Comparison of ENCODE assay signal across 20 cellular contexts in genomic region chr3:177154733-177155132, GRCh38. TPM values are rescaled to one million over a fixed set of nuclear protein-coding genes. Genes with fewer than 3 reads are reported as not detected.
A peak's percentile ranks its signal among the peaks of the same experiment; 100 is the strongest.
DNase-seq lines count a peak whose midpoint lies in the region; ATAC-seq and TF ChIP-seq lines count a peak whose summit lies in the region.
"Had no signal": no experiment of that assay in that cellular context is flagged by ENCODE, and none has a peak within 500 bp of the region (broad histone marks: within the 10 kb centered on the region; RNA-seq: fewer than 3 reads in every experiment).

No MANE protein-coding gene starts in this region.

- 80 to 87% methylated on average over 3 of the region's 3 CpGs for WGBS in heart right ventricle, 2 donors

- CTCF ChIA-PET in naive thymus-derived CD4-positive, alpha-beta T cell (lab: Charles Lee) = no interaction called here

- DNase-seq in naive thymus-derived CD4-positive, alpha-beta T cell = no peak
- no peak for DNase-seq in KBM-7
- no peak for DNase-seq in AG20443 (ENCODE audit: low spot score)
- no peak for DNase-seq in heart right ventricle
- no peak for DNase-seq in G401 (ENCODE audit: low spot score)
- DNase-seq: GF-D8, GOT3, Karpas-422, NCI-H1105, NCI-H1694 treated with DMSO at 0.1 percent for 48 hours, NCI-H2107, NCI-H2227 treated with DMSO at 0.1 percent for 48 hours, NCI-H524, Peyer's patch, SHP77 had no signal

- no peak for ATAC-seq in naive thymus-derived CD4-positive, alpha-beta T cell
- ATAC-seq in heart right ventricle = no peak
- ATAC-seq: SK-N-SH treated with all-trans-retinoic acid at 6 μM for 48 hours had no signal

- H3K36me3 Mint-ChIP-seq in dendritic cell treated with granulocyte-macrophage colony-stimulating factor and Interleukin-4, amounts not matched to agents 40 ng/mL and 50 ng/mL, for 4 days (ENCODE audit: low read depth) = peaks cover 4% of the 10 kb centered on the region
- H3K36me3 Mint-ChIP-seq in naive thymus-derived CD4-positive, alpha-beta T cell = peaks cover 0 to 18% (median 5%) of the 10 kb centered on the region in 5 donors

- H3K4me3 ChIP-seq in HUES48 (ENCODE audit: low read depth, low read length) = 0 out of 2 replicates have a peak overlapping the region, but pooled peaks have one; percentile 16
- H3K4me3 ChIP-seq in naive thymus-derived CD4-positive, alpha-beta T cell (ENCODE audit: low read length) = no peak overlapping the region
- no peak overlapping the region for H3K4me3 ChIP-seq in heart right ventricle
- H3K4me3 ChIP-seq: BLaER1, Peyer's patch had no signal

- H3K4me3 Mint-ChIP-seq in dendritic cell treated with granulocyte-macrophage colony-stimulating factor and Interleukin-4, amounts not matched to agents 40 ng/mL and 50 ng/mL, for 4 days = no peak overlapping the region
- H3K4me3 Mint-ChIP-seq in naive thymus-derived CD4-positive, alpha-beta T cell = no peak overlapping the region

- H3K4me1 ChIP-seq in HUES48 (ENCODE audit: control insufficient read depth, insufficient read depth, low read length) = peaks cover 48% of the 10 kb centered on the region
- peaks cover 0 to 9% of the 10 kb centered on the region in 2 donors for H3K4me1 ChIP-seq in naive thymus-derived CD4-positive, alpha-beta T cell (ENCODE audit: control insufficient read depth in 2 of 2, insufficient read depth in 2 of 2, low read length in 2 of 2)
- H3K4me1 ChIP-seq in heart right ventricle = peaks cover 0 to 62% (median 31%) of the 10 kb centered on the region in 9 donors

- TF ChIP-seq CTCF in C4-2B (conservative IDR thresholded peaks at IDR 0.05) = no peak
- no peak for TF ChIP-seq CTCF in heart right ventricle (IDR thresholded peaks at IDR 0.05)

- H3K36me3 ChIP-seq in HUES48 (ENCODE audit: control insufficient read depth, insufficient read depth, low read length) (no peaks in the 10 kb centered on the region), heart right ventricle (peaks cover 0 to 2% (median 0%) of the 10 kb centered on the region in 9 donors)
- no peaks in the 10 kb centered on the region for H3K36me3 ChIP-seq in naive thymus-derived CD4-positive, alpha-beta T cell (ENCODE audit: control insufficient read depth in 2 of 3, insufficient read depth in 3 of 3, low read length in 3 of 3)
- H3K36me3 ChIP-seq: Peyer's patch had no signal

- intact Hi-C loops in dendritic cell treated with granulocyte-macrophage colony-stimulating factor and Interleukin-4, amounts not matched to agents 40 ng/mL and 50 ng/mL, for 4 days (cut with micrococcal nuclease) = no loop called here
- intact Hi-C loops in naive thymus-derived CD4-positive, alpha-beta T cell (cut with micrococcal nuclease) = no loop called here
- intact Hi-C loops in heart right ventricle (cut with DNase I) = no loop called here

- no peaks in the 10 kb centered on the region for H3K27me3 Mint-ChIP-seq in dendritic cell treated with granulocyte-macrophage colony-stimulating factor and Interleukin-4, amounts not matched to agents 40 ng/mL and 50 ng/mL, for 4 days
- H3K27me3 Mint-ChIP-seq in naive thymus-derived CD4-positive, alpha-beta T cell = no peaks in the 10 kb centered on the region

- peak overlapping the region; percentile 65 for H3K27ac Mint-ChIP-seq in dendritic cell treated with granulocyte-macrophage colony-stimulating factor and Interleukin-4, amounts not matched to agents 40 ng/mL and 50 ng/mL, for 4 days
- peak overlapping the region in 6 of 9 donors; percentile 48 to 86 (median 72) for H3K27ac Mint-ChIP-seq in naive thymus-derived CD4-positive, alpha-beta T cell

- no peak overlapping the region for H3K9ac ChIP-seq in HUES48 (ENCODE audit: low read depth, low read length)
- H3K9ac ChIP-seq: BLaER1 had no signal

- H3K27me3 ChIP-seq in HUES48 (ENCODE audit: control insufficient read depth, insufficient read depth, low read length) (no peaks in the 10 kb centered on the region), heart right ventricle (no peaks in the 10 kb centered on the region)
- no peaks in the 10 kb centered on the region for H3K27me3 ChIP-seq in naive thymus-derived CD4-positive, alpha-beta T cell (ENCODE audit: control insufficient read depth in 2 of 2, insufficient read depth in 2 of 2, low read length in 2 of 2)
- H3K27me3 ChIP-seq: BLaER1, Peyer's patch had no signal

- POLR2A ChIA-PET in naive thymus-derived CD4-positive, alpha-beta T cell (lab: Charles Lee) = interaction anchor here (1.2 kb wide), 1 partner anchor 42 kb away, joined by 3 read pairs; no protein-coding TSS in a partner anchor

- H3K9me3 ChIP-seq in HUES48 (ENCODE audit: control insufficient read depth, insufficient read depth, low read length) = no peaks in the 10 kb centered on the region
- no peaks in the 10 kb centered on the region for H3K9me3 ChIP-seq in naive thymus-derived CD4-positive, alpha-beta T cell (ENCODE audit: control insufficient read depth in 2 of 3, low read length in 3 of 3)
- peaks cover 0 to 5% (median 0%) of the 10 kb centered on the region in 11 donors for H3K9me3 ChIP-seq in heart right ventricle
- H3K9me3 ChIP-seq: BLaER1, Peyer's patch had no signal

- in situ Hi-C loops in KBM-7 (cut with MboI; ENCODE audit: low pct_unique_long_range_greater_than_20kb, low sequenced_read_pairs) = no loop called here
- in situ Hi-C loops in G401 (cut with HindIII; ENCODE audit: low sequenced_read_pairs) = no loop called here

- peaks cover 29% of the 10 kb centered on the region for H3K4me1 Mint-ChIP-seq in dendritic cell treated with granulocyte-macrophage colony-stimulating factor and Interleukin-4, amounts not matched to agents 40 ng/mL and 50 ng/mL, for 4 days (ENCODE audit: low read depth)
- H3K4me1 Mint-ChIP-seq in naive thymus-derived CD4-positive, alpha-beta T cell = peaks cover 38 to 88% (median 69%) of the 10 kb centered on the region in 7 donors

- H3K9me3 Mint-ChIP-seq in dendritic cell treated with granulocyte-macrophage colony-stimulating factor and Interleukin-4, amounts not matched to agents 40 ng/mL and 50 ng/mL, for 4 days = no peaks in the 10 kb centered on the region
- peaks cover 0 to 3% (median 0%) of the 10 kb centered on the region in 11 donors for H3K9me3 Mint-ChIP-seq in naive thymus-derived CD4-positive, alpha-beta T cell

- H3K27ac ChIP-seq in C4-2B (peak overlapping the region; percentile 79), HUES48 (ENCODE audit: low read depth, low read length) (peak overlapping the region; percentile 47), heart right ventricle (no peak overlapping the region)
- no peak overlapping the region for H3K27ac ChIP-seq in naive thymus-derived CD4-positive, alpha-beta T cell (ENCODE audit: low read depth, low read length)
- H3K27ac ChIP-seq: BLaER1, Peyer's patch had no signal

RNA-seq across cellular contexts. Expression of gene TBL1XR1, which starts 42.5 kb away (rescaled TPM):
- total RNA-seq in naive thymus-derived CD4-positive, alpha-beta T cell = 100 to 1,000 TPM in 4 of 5 experiments, 10 to 100 TPM in 1; 98.9 to 173 (median 133) TPM
- polyA plus RNA-seq in naive thymus-derived CD4-positive, alpha-beta T cell = 10 to 100 TPM; 20.8 to 25.5 TPM
- total RNA-seq in heart right ventricle = 100 to 1,000 TPM in 8 of 10 donors, 10 to 100 TPM in 2; 79.6 to 184 (median 129) TPM
- polyA plus RNA-seq in heart right ventricle = 10 to 100 TPM; 25.7 to 33.6 TPM
- total RNA-seq in G401 (2014; rRNA removed; shearing (Covaris generic)) = 49.7 and 68.1 TPM in 2 replicates

Comparison
In these comparisons a context has a peak if more than half of its experiments do, and no peak if none do; other contexts are left out.
1. H3K27ac ChIP-seq: peak in C4-2B (single experiment) and HUES48 (single experiment); none in naive thymus-derived CD4-positive, alpha-beta T cell (single experiment) and heart right ventricle (0 of 10).